ENCODE assay signal across 19 cellular contexts in genomic region chr1:30728832-30729638, GRCh38. TPM values are rescaled to one million over a fixed set of nuclear protein-coding genes. Genes with fewer than 3 reads are reported as not detected.
DNase-seq lines count a peak whose midpoint lies in the region; ATAC-seq and TF ChIP-seq lines count a peak whose summit lies in the region.
"Had no signal": no experiment of that assay in that cellular context is flagged by ENCODE, and none has a peak within 500 bp of the region (broad histone marks: within the 10 kb centered on the region; RNA-seq: fewer than 3 reads in every experiment).

No MANE protein-coding gene starts in this region.

- H3K9me3 Mint-ChIP-seq in CD4-positive, alpha-beta T cell: no peaks in the 10 kb centered on the region
- no peaks in the 10 kb centered on the region for H3K9me3 Mint-ChIP-seq in IgD-negative memory B cell
- H3K9me3 Mint-ChIP-seq in neural progenitor cell: no peaks in the 10 kb centered on the region
- H3K9me3 Mint-ChIP-seq: activated T-helper 2 cell treated with anti-CD3 and anti-CD28 coated beads, Interferon-gamma antibody, Interleukin-2, Interleukin-4, amounts not matched to agents 10 μg/mL and 5 μg/mL and 100 μg/mL, durations not matched to agents 14 hours and 24 hours and 36 hours had no signal

- no peak overlapping the region for H3K4me3 ChIP-seq in neural progenitor cell
- H3K4me3 ChIP-seq: breast epithelium, heart left ventricle, left ventricle myocardium inferior, mucosa of descending colon, pancreas, SK-N-MC, tibial artery had no signal

- H3K4me1 Mint-ChIP-seq in CD4-positive, alpha-beta T cell (ENCODE audit: low read depth): peaks cover 22% of the 10 kb centered on the region
- H3K4me1 Mint-ChIP-seq in IgD-negative memory B cell: peaks cover 41 to 44% (median 41%) of the 10 kb centered on the region in 3 donors
- H3K4me1 Mint-ChIP-seq in neural progenitor cell: peaks cover 51% of the 10 kb centered on the region

- no peak for DNase-seq in CD4-positive, alpha-beta T cell
- peak in 1 of 2 experiments; percentile 17 for DNase-seq in erythroblast (lab: John Stamatoyannopoulos, UW)
- DNase-seq in neural progenitor cell (ENCODE audit: low spot score): no peak
- no peak for DNase-seq in HPDE6-E6E7 (ENCODE audit: extremely low spot score)
- DNase-seq: heart left ventricle; left ventricle myocardium inferior; mucosa of descending colon; stimulated activated naive CD4-positive, alpha-beta T cell treated with Interleukin-2 at 50 U/mL for 16 hours; tibial artery had no signal

- no peak overlapping the region for H2AFZ ChIP-seq in neural progenitor cell (replicated peaks)

- CTCF ChIA-PET in CD4-positive, alpha-beta T cell (lab: Charles Lee): interaction anchor here (1.5 to 2.9 kb wide), 2 partner anchors 10 to 51 kb away, joined by 7 to 11 read pairs; no protein-coding TSS in a partner anchor

- no peak for ATAC-seq in CD4-positive, alpha-beta T cell (ENCODE audit: poor library complexity)
- ATAC-seq in HG03354 (IDR thresholded peaks at IDR 0.05; ENCODE audit: poor library complexity, severe bottlenecking, unreplicated experiment): no peak
- no peak for ATAC-seq in GM21825 (IDR thresholded peaks at IDR 0.05; ENCODE audit: unreplicated experiment)
- no peak for ATAC-seq in GM19452 (IDR thresholded peaks at IDR 0.05; ENCODE audit: unreplicated experiment)
- ATAC-seq: heart left ventricle, pancreas, sciatic nerve had no signal

- H3K79me2 ChIP-seq in neural progenitor cell (ENCODE audit: low read depth): no peaks in the 10 kb centered on the region

- H3K27ac Mint-ChIP-seq in CD4-positive, alpha-beta T cell: peak overlapping the region; percentile 53
- H3K27ac Mint-ChIP-seq in IgD-negative memory B cell: peak overlapping the region; percentile 23 to 95 (median 92)
- peak overlapping the region; percentile 42 for H3K27ac Mint-ChIP-seq in neural progenitor cell
- H3K27ac Mint-ChIP-seq: activated T-helper 2 cell treated with anti-CD3 and anti-CD28 coated beads, Interferon-gamma antibody, Interleukin-2, Interleukin-4, amounts not matched to agents 10 μg/mL and 5 μg/mL and 100 μg/mL, durations not matched to agents 14 hours and 24 hours and 36 hours had no signal

- no peak overlapping the region for H3K9ac ChIP-seq in neural progenitor cell

- TF ChIP-seq POLR2A in erythroblast (IDR thresholded peaks at IDR 0.05; ENCODE audit: low read length): peak; percentile 18

- POLR2A ChIA-PET in CD4-positive, alpha-beta T cell (lab: Charles Lee): interaction anchor here (1.0 to 7.1 kb wide), 7 partner anchors 10 to 51 kb away, joined by 3 to 74 read pairs (median 6); partner anchors contain the start of gene LAPTM5

- no peaks in the 10 kb centered on the region for H3F3A ChIP-seq in neural progenitor cell (ENCODE audit: low read depth)

- H3K27ac ChIP-seq in CD4-positive, alpha-beta T cell (ENCODE audit: low read depth, low read length): no peak overlapping the region
- no peak overlapping the region for H3K27ac ChIP-seq in neural progenitor cell
- H3K27ac ChIP-seq: breast epithelium, heart left ventricle, left ventricle myocardium inferior, pancreas, SK-N-MC, tibial artery had no signal

- H3K27me3 ChIP-seq in CD4-positive, alpha-beta T cell (ENCODE audit: control insufficient read depth, insufficient read depth, low read length): no peaks in the 10 kb centered on the region
- H3K27me3 ChIP-seq in neural progenitor cell: no peaks in the 10 kb centered on the region
- H3K27me3 ChIP-seq: breast epithelium, heart left ventricle, pancreas had no signal

- no peaks in the 10 kb centered on the region for H3K27me3 Mint-ChIP-seq in CD4-positive, alpha-beta T cell
- H3K27me3 Mint-ChIP-seq in IgD-negative memory B cell (peaks cover 2% of the 10 kb centered on the region), neural progenitor cell (ENCODE audit: insufficient read depth, low read depth) (peaks cover 16% of the 10 kb centered on the region)

- TF ChIP-seq CTCF in CD4-positive, alpha-beta T cell (IDR thresholded peaks at IDR 0.05): no peak
- TF ChIP-seq CTCF in neural progenitor cell (IDR thresholded peaks at IDR 0.05): no peak

- no peaks in the 10 kb centered on the region for H4K20me1 ChIP-seq in neural progenitor cell (ENCODE audit: low read depth)

- peaks cover 18% of the 10 kb centered on the region for H3K4me1 ChIP-seq in neural progenitor cell
- H3K4me1 ChIP-seq: breast epithelium, left ventricle myocardium inferior, pancreas, tibial artery had no signal

- no peak overlapping the region for H3K4me2 ChIP-seq in neural progenitor cell

- no peak overlapping the region for H3K4me3 Mint-ChIP-seq in CD4-positive, alpha-beta T cell
- peak overlapping the region in 3 of 4 donors; percentile 50 to 88 (median 84) for H3K4me3 Mint-ChIP-seq in IgD-negative memory B cell
- H3K4me3 Mint-ChIP-seq in neural progenitor cell: no peak overlapping the region

- intact Hi-C loops in CD4-positive, alpha-beta T cell (cut with DNase I, micrococcal nuclease): no loop called here

- H3K9me3 ChIP-seq in CD4-positive, alpha-beta T cell (ENCODE audit: control insufficient read depth, low read length): no peaks in the 10 kb centered on the region
- H3K9me3 ChIP-seq in neural progenitor cell (ENCODE audit: low read depth): no peaks in the 10 kb centered on the region
- H3K9me3 ChIP-seq: breast epithelium, heart left ventricle, left ventricle myocardium inferior, mucosa of descending colon, pancreas, tibial artery had no signal

- H3K36me3 Mint-ChIP-seq in CD4-positive, alpha-beta T cell (ENCODE audit: low read depth): peaks cover 65% of the 10 kb centered on the region
- H3K36me3 Mint-ChIP-seq in IgD-negative memory B cell: no peaks in the 10 kb centered on the region
- H3K36me3 Mint-ChIP-seq in neural progenitor cell: no peaks in the 10 kb centered on the region

- no peaks in the 10 kb centered on the region for H3K36me3 ChIP-seq in neural progenitor cell
- H3K36me3 ChIP-seq: breast epithelium, left ventricle myocardium inferior had no signal

RNA-seq across cellular contexts. Expression of gene MATN1, which starts 5.7 kb away (rescaled TPM):
- 1 to 10 TPM; 2.5 to 2.7 TPM for total RNA-seq in CD4-positive, alpha-beta T cell
- polyA plus RNA-seq in IgD-negative memory B cell: not detected
- total RNA-seq in neural progenitor cell (ENCODE audit: low replicate concordance): 0.09 TPM in 1 of 2 replicates, not detected in the other
- total RNA-seq: breast epithelium, left ventricle myocardium inferior had no signal
- polyA plus RNA-seq: heart left ventricle had no signal

RNA-seq across cellular contexts. Expression of gene LAPTM5, which starts 28.5 kb away (rescaled TPM):
- total RNA-seq in CD4-positive, alpha-beta T cell: 100 to 1,000 TPM; 625 to 642 TPM
- 1,002 TPM for polyA plus RNA-seq in IgD-negative memory B cell
- total RNA-seq in neural progenitor cell (ENCODE audit: low replicate concordance): not detected in 2 replicates
- total RNA-seq: NCI-H460 had no signal

Comparison
In these comparisons a context has a peak if more than half of its experiments do, and no peak if none do; other contexts are left out.
1. H3K27ac Mint-ChIP-seq: peak in every context shown above with its lines; median percentile 92 in IgD-negative memory B cell; 53 in CD4-positive, alpha-beta T cell; 42 in neural progenitor cell.
2. H3K4me3 Mint-ChIP-seq: peak in IgD-negative memory B cell (3 of 4); none in CD4-positive, alpha-beta T cell (single experiment) and neural progenitor cell (single experiment).
3. RNA of gene LAPTM5, which starts 28.5 kb away (total RNA-seq): 625 to 642 TPM in CD4-positive, alpha-beta T cell; not detected in neural progenitor cell; every median in the first group is over 100 times any median in the second.